ENCODE assay signal across 8 cellular contexts in genomic region chr15:64825431-64826294, GRCh38. TPM values are rescaled to one million over a fixed set of nuclear protein-coding genes. Genes with fewer than 3 reads are reported as not detected.
A peak's percentile ranks its signal among the peaks of the same experiment; 100 is the strongest.
DNase-seq lines count a peak whose midpoint lies in the region; ATAC-seq and TF ChIP-seq lines count a peak whose summit lies in the region.

Gene PIF1 (minus strand): TSS chr15:64825647. CDS start chr15:64824335, 1,312 bp downstream.

- peaks cover 0 to 3% (median 0%) of the 10 kb centered on the region in 7 donors for H3K9me3 Mint-ChIP-seq in CD14-positive monocyte
- no peaks in the 10 kb centered on the region for H3K9me3 Mint-ChIP-seq in activated CD4-positive, alpha-beta T cell treated with anti-CD3 and anti-CD28 coated beads, Interleukin-2, amount 10 ng/mL, durations not matched to agents 7 days and 5 days

- H3K36me3 Mint-ChIP-seq in CD14-positive monocyte, result peaks cover 12 to 25% of the 10 kb centered on the region in 2 donors
- peaks cover 19% of the 10 kb centered on the region for H3K36me3 Mint-ChIP-seq in activated CD4-positive, alpha-beta T cell treated with anti-CD3 and anti-CD28 coated beads, Interleukin-2, amount 10 ng/mL, durations not matched to agents 7 days and 5 days (ENCODE audit: low read depth)

- peaks cover 8 to 18% (median 17%) of the 10 kb centered on the region in 3 donors for H3K27me3 Mint-ChIP-seq in CD14-positive monocyte (ENCODE audit: low read depth in 3 of 3)
- no peaks in the 10 kb centered on the region for H3K27me3 Mint-ChIP-seq in activated CD4-positive, alpha-beta T cell treated with anti-CD3 and anti-CD28 coated beads, Interleukin-2, amount 10 ng/mL, durations not matched to agents 7 days and 5 days

- POLR2A ChIA-PET in activated CD4-positive, alpha-beta T cell treated with anti-CD3 and anti-CD28 coated beads, Interleukin-2, amount 10 ng/mL, durations not matched to agents 7 days and 5 days (lab: Charles Lee), result interaction anchor here (0.7 kb wide), 1 partner anchor 68 kb away, joined by 4 read pairs; no protein-coding TSS in a partner anchor

- ATAC-seq in GM19395 (IDR thresholded peaks at IDR 0.05; ENCODE audit: unreplicated experiment) (peak; percentile 88), HG03558 (IDR thresholded peaks at IDR 0.05; ENCODE audit: extremely low read depth, unreplicated experiment) (peak; percentile 53)

- H3K27ac Mint-ChIP-seq in CD14-positive monocyte, result peak within 1 kb of the TSS; percentile 41 to 92 (median 77)
- H3K27ac Mint-ChIP-seq in activated CD4-positive, alpha-beta T cell treated with anti-CD3 and anti-CD28 coated beads, Interleukin-2, amount 10 ng/mL, durations not matched to agents 7 days and 5 days, result peak within 1 kb of the TSS; percentile 93

- peak within 1 kb of the TSS; percentile 80 to 94 for H3K4me3 Mint-ChIP-seq in CD14-positive monocyte
- peak within 1 kb of the TSS; percentile 84 for H3K4me3 Mint-ChIP-seq in activated CD4-positive, alpha-beta T cell treated with anti-CD3 and anti-CD28 coated beads, Interleukin-2, amount 10 ng/mL, durations not matched to agents 7 days and 5 days

- no peak for TF ChIP-seq CTCF in CD14-positive monocyte (IDR thresholded peaks at IDR 0.05)

- intact Hi-C loops in CD14-positive monocyte (cut with micrococcal nuclease), result loop anchor here (2.0 to 10.0 kb wide), 3 partner anchors 15 to 131 kb away; partner anchors contain the start of gene PLEKHO2 (in 2 of the 2)

- peaks cover 35% of the 10 kb centered on the region for H3K4me1 Mint-ChIP-seq in CD14-positive monocyte
- peaks cover 40% of the 10 kb centered on the region for H3K4me1 Mint-ChIP-seq in activated CD4-positive, alpha-beta T cell treated with anti-CD3 and anti-CD28 coated beads, Interleukin-2, amount 10 ng/mL, durations not matched to agents 7 days and 5 days

- CTCF ChIA-PET in activated CD4-positive, alpha-beta T cell treated with anti-CD3 and anti-CD28 coated beads, Interleukin-2, amount 10 ng/mL, durations not matched to agents 7 days and 5 days (lab: Charles Lee), result interaction anchor here (0.7 to 2.5 kb wide), 7 partner anchors 9 to 85 kb away, joined by 3 to 26 read pairs (median 4); no protein-coding TSS in a partner anchor

- DNase-seq in CD14-positive monocyte (ENCODE audit: low spot score) (peak; percentile 92), NCI-H748 (lab: John Stamatoyannopoulos, UW; ENCODE audit: unreplicated experiment) (peak; percentile 98), dedifferentiated amniotic fluid mesenchymal stem cell (ENCODE audit: extremely low spot score) (peak; percentile 99), left kidney (ENCODE audit: low read depth, low spot score) (peak; percentile 99)
- peak; percentile 98 for DNase-seq in activated CD4-positive, alpha-beta T cell treated with anti-CD3 and anti-CD28 coated beads, Interleukin-2, amount 10 ng/mL, durations not matched to agents 7 days and 5 days
- peak; percentile 81 to 87 for DNase-seq in stimulated activated CD4-positive, alpha-beta T cell treated with anti-CD3 and anti-CD28 coated beads, Interleukin-2, amount 100 ng/mL, for 24 hours

RNA-seq across cellular contexts. Expression of gene PIF1, which starts in this region (rescaled TPM):
- under 1 TPM in 1 of 2 donors, not detected in 1; 0.13 TPM for polyA plus RNA-seq in CD14-positive monocyte
- total RNA-seq in activated CD4-positive, alpha-beta T cell treated with anti-CD3 and anti-CD28 coated beads, Interleukin-2, amount 10 ng/mL, durations not matched to agents 7 days and 5 days, result 10 to 100 TPM; 56.8 to 66.1 TPM

Comparison
In these comparisons a context has a peak if more than half of its experiments do, and no peak if none do; other contexts are left out.
1. Peak in every context shown above with its lines: DNase-seq and ATAC-seq.
2. Peak in DNase-seq in CD14-positive monocyte; RNA of the gene not detected or under 1 TPM.